In the genomic region with DNA sequence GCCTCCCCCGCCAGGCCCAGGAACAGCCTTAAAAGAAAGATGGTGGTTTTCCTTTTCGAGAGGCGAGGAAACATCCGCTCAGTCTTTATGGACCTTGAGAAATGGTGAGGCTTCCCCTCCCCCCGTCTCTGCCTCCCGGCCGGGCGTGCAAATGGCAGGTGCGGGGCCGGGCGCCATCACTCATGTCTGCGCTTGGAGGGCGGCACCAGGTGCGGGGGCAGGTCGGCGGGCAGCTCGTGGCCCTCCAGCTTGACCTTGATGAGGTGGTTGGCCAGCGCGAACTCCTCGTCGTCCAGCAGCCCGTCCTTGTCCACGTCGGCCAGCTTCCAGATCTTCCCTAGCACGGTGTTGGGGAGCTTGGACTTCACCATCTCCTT, we compare ENCODE assay signal across 7 cellular contexts. TPM values are rescaled to one million over a fixed set of nuclear protein-coding genes. Genes with fewer than 3 reads are reported as not detected.
DNase-seq lines count a peak whose midpoint lies in the region; ATAC-seq lines count a peak whose summit lies in the region.
"Had no signal": no experiment of that assay in that cellular context is flagged by ENCODE, and none has a peak within 500 bp of the region (broad histone marks: within the 10 kb centered on the region; RNA-seq: fewer than 3 reads in every experiment).

No MANE protein-coding gene starts in this region.

- DNase-seq in activated CD8-positive, alpha-beta memory T cell treated with anti-CD3 and anti-CD28 coated beads, Interleukin-2, amount 10 ng/mL, durations not matched to agents 7 days and 5 days: no peak
- DNase-seq in activated CD8-positive, alpha-beta memory T cell treated with anti-CD3 and anti-CD28 coated beads, Interleukin-2, amount 50 U/mL, for 4 hours: no peak
- no peak for DNase-seq in effector memory CD8-positive, alpha-beta T cell
- DNase-seq in stimulated activated naive CD8-positive, alpha-beta T cell treated with anti-CD3 and anti-CD28 coated beads, Interleukin-15, amount 100 ng/mL, for 72 hours: no peak
- no peak for DNase-seq in stimulated activated CD8-positive, alpha-beta memory T cell treated with anti-CD3 and anti-CD28 coated beads, Interleukin-4, amount 100 ng/mL, for 48 hours

- CTCF ChIA-PET in activated CD8-positive, alpha-beta memory T cell treated with anti-CD3 and anti-CD28 coated beads, Interleukin-2, amount 10 ng/mL, durations not matched to agents 7 days and 5 days (lab: Charles Lee): interaction anchor here (20.5 to 29.2 kb wide), 3 partner anchors 5 to 33 kb away, joined by 409 to 1163 read pairs (median 409); a partner anchor contains a TSS

- no peak for ATAC-seq in activated CD8-positive, alpha-beta memory T cell treated with anti-CD3 and anti-CD28 coated beads, Interleukin-2, amount 10 ng/mL, durations not matched to agents 7 days and 5 days
- no peak for ATAC-seq in effector memory CD8-positive, alpha-beta T cell (replicated peaks)
- ATAC-seq in stimulated activated naive CD8-positive, alpha-beta T cell treated with anti-CD3 and anti-CD28 coated beads, Interleukin-15, amount 100 ng/mL, for 72 hours: no peak
- no peak for ATAC-seq in HG02763 (IDR thresholded peaks at IDR 0.05; ENCODE audit: unreplicated experiment)

- H3K27ac Mint-ChIP-seq in activated CD8-positive, alpha-beta memory T cell treated with anti-CD3 and anti-CD28 coated beads, Interleukin-2, amount 10 ng/mL, durations not matched to agents 7 days and 5 days: peak overlapping the region; percentile 76
- peak overlapping the region; percentile 95 to 97 for H3K27ac Mint-ChIP-seq in effector memory CD8-positive, alpha-beta T cell
- H3K27ac Mint-ChIP-seq in stimulated activated naive CD8-positive, alpha-beta T cell treated with anti-CD3 and anti-CD28 coated beads, Interleukin-15, amount 100 ng/mL, for 72 hours: peak overlapping the region in 1 of 2 donors; percentile 48
- H3K27ac Mint-ChIP-seq: neural progenitor cell had no signal

- H3K27me3 Mint-ChIP-seq in activated CD8-positive, alpha-beta memory T cell treated with anti-CD3 and anti-CD28 coated beads, Interleukin-2, amount 10 ng/mL, durations not matched to agents 7 days and 5 days: no peaks in the 10 kb centered on the region
- H3K27me3 Mint-ChIP-seq in effector memory CD8-positive, alpha-beta T cell: no peaks in the 10 kb centered on the region
- no peaks in the 10 kb centered on the region for H3K27me3 Mint-ChIP-seq in stimulated activated naive CD8-positive, alpha-beta T cell treated with anti-CD3 and anti-CD28 coated beads, Interleukin-15, amount 100 ng/mL, for 72 hours

- no peaks in the 10 kb centered on the region for H3K9me3 Mint-ChIP-seq in activated CD8-positive, alpha-beta memory T cell treated with anti-CD3 and anti-CD28 coated beads, Interleukin-2, amount 10 ng/mL, durations not matched to agents 7 days and 5 days (ENCODE audit: low read depth)
- H3K9me3 Mint-ChIP-seq in effector memory CD8-positive, alpha-beta T cell: no peaks in the 10 kb centered on the region
- H3K9me3 Mint-ChIP-seq in stimulated activated naive CD8-positive, alpha-beta T cell treated with anti-CD3 and anti-CD28 coated beads, Interleukin-15, amount 100 ng/mL, for 72 hours: no peaks in the 10 kb centered on the region
- H3K9me3 Mint-ChIP-seq: neural progenitor cell had no signal

- no peak overlapping the region for H3K4me3 Mint-ChIP-seq in activated CD8-positive, alpha-beta memory T cell treated with anti-CD3 and anti-CD28 coated beads, Interleukin-2, amount 10 ng/mL, durations not matched to agents 7 days and 5 days
- peak overlapping the region; percentile 46 to 86 for H3K4me3 Mint-ChIP-seq in effector memory CD8-positive, alpha-beta T cell
- peak overlapping the region; percentile 85 to 90 for H3K4me3 Mint-ChIP-seq in stimulated activated naive CD8-positive, alpha-beta T cell treated with anti-CD3 and anti-CD28 coated beads, Interleukin-15, amount 100 ng/mL, for 72 hours
- H3K4me3 Mint-ChIP-seq: neural progenitor cell had no signal

- H3K36me3 Mint-ChIP-seq in activated CD8-positive, alpha-beta memory T cell treated with anti-CD3 and anti-CD28 coated beads, Interleukin-2, amount 10 ng/mL, durations not matched to agents 7 days and 5 days: peaks cover 35% of the 10 kb centered on the region
- H3K36me3 Mint-ChIP-seq in effector memory CD8-positive, alpha-beta T cell (ENCODE audit: insufficient read depth): peaks cover 98% of the 10 kb centered on the region

- H3K4me1 Mint-ChIP-seq in activated CD8-positive, alpha-beta memory T cell treated with anti-CD3 and anti-CD28 coated beads, Interleukin-2, amount 10 ng/mL, durations not matched to agents 7 days and 5 days: peaks cover 91% of the 10 kb centered on the region
- H3K4me1 Mint-ChIP-seq in effector memory CD8-positive, alpha-beta T cell (ENCODE audit: low read depth in 2 of 2): peaks cover 77 to 78% of the 10 kb centered on the region in 2 donors
- H3K4me1 Mint-ChIP-seq in stimulated activated naive CD8-positive, alpha-beta T cell treated with anti-CD3 and anti-CD28 coated beads, Interleukin-15, amount 100 ng/mL, for 72 hours: peaks cover 100% of the 10 kb centered on the region

RNA-seq across cellular contexts. Expression of a gene that starts 9.7 kb away (rescaled TPM):
- under 1 TPM; 0.50 to 0.61 TPM for total RNA-seq in activated CD8-positive, alpha-beta memory T cell treated with anti-CD3 and anti-CD28 coated beads, Interleukin-2, amount 10 ng/mL, durations not matched to agents 7 days and 5 days

RNA-seq across cellular contexts. Expression of a gene that starts 24.3 kb away (rescaled TPM):
- 100 to 1,000 TPM; 149 to 155 TPM for total RNA-seq in activated CD8-positive, alpha-beta memory T cell treated with anti-CD3 and anti-CD28 coated beads, Interleukin-2, amount 10 ng/mL, durations not matched to agents 7 days and 5 days

RNA-seq across cellular contexts. Expression of a gene that starts 43.8 kb away (rescaled TPM):
- 10 to 100 TPM; 31.2 to 42.1 TPM for total RNA-seq in activated CD8-positive, alpha-beta memory T cell treated with anti-CD3 and anti-CD28 coated beads, Interleukin-2, amount 10 ng/mL, durations not matched to agents 7 days and 5 days

RNA-seq across cellular contexts. Expression of a gene that starts 51.1 kb away (rescaled TPM):
- 10 to 100 TPM; 61.1 to 65.0 TPM for total RNA-seq in activated CD8-positive, alpha-beta memory T cell treated with anti-CD3 and anti-CD28 coated beads, Interleukin-2, amount 10 ng/mL, durations not matched to agents 7 days and 5 days
